1 cellular context compared by ENCODE assay signal in the genomic region with DNA sequence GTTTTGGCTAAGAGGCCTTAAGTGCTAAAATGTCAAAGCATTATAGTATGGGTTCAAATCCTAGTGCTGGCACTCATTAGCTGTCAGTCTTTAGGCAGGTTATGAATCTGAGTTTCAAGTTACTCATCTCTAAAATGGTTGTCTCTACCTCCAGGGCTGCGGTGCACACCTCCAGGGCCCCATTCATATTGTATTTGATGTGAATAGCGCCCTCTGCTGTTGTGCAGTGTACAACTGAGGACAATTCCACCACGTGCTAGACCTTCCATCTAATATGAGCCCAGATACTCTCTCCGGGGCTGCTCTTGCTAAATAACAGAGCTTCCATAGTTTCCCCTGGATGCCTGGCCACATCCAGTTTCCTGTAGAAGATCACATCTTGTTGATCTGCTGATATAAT.
TF ChIP-seq lines count a peak whose summit lies in the region.

No MANE protein-coding gene starts in this region.

TF ChIP-seq in SK-N-SH, 30 proteins besides CTCF, POLR2A, EP300 and RAD21 (continued from another document):
- TF ChIP-seq, protein P1, sequence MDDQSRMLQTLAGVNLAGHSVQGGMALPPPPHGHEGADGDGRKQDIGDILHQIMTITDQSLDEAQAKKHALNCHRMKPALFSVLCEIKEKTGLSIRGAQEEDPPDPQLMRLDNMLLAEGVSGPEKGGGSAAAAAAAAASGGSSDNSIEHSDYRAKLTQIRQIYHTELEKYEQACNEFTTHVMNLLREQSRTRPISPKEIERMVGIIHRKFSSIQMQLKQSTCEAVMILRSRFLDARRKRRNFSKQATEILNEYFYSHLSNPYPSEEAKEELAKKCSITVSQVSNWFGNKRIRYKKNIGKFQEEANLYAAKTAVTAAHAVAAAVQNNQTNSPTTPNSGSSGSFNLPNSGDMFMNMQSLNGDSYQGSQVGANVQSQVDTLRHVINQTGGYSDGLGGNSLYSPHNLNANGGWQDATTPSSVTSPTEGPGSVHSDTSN (IDR thresholded peaks at IDR 0.05) = no peak
- no peak for TF ChIP-seq POLR2AphosphoS5 (IDR thresholded peaks at IDR 0.05; ENCODE audit: low read depth, low read length)
- TF ChIP-seq, protein P2, sequence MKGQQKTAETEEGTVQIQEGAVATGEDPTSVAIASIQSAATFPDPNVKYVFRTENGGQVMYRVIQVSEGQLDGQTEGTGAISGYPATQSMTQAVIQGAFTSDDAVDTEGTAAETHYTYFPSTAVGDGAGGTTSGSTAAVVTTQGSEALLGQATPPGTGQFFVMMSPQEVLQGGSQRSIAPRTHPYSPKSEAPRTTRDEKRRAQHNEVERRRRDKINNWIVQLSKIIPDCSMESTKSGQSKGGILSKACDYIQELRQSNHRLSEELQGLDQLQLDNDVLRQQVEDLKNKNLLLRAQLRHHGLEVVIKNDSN (IDR thresholded peaks at IDR 0.05; ENCODE audit: borderline replicate concordance, low read depth) = no peak
- TF ChIP-seq USF2 (IDR thresholded peaks at IDR 0.05; ENCODE audit: borderline replicate concordance, low read depth, low read length) = no peak
- no peak for TF ChIP-seq FOXJ3 (CRISPR knock-in tag; IDR thresholded peaks at IDR 0.05)
- no peak for TF ChIP-seq GATA2 (CRISPR knock-in tag; IDR thresholded peaks at IDR 0.05)
- TF ChIP-seq FOXM1 (IDR thresholded peaks at IDR 0.05; ENCODE audit: low read depth) = no peak
